ENCODE assay signal across 8 cellular contexts in the genomic region with DNA sequence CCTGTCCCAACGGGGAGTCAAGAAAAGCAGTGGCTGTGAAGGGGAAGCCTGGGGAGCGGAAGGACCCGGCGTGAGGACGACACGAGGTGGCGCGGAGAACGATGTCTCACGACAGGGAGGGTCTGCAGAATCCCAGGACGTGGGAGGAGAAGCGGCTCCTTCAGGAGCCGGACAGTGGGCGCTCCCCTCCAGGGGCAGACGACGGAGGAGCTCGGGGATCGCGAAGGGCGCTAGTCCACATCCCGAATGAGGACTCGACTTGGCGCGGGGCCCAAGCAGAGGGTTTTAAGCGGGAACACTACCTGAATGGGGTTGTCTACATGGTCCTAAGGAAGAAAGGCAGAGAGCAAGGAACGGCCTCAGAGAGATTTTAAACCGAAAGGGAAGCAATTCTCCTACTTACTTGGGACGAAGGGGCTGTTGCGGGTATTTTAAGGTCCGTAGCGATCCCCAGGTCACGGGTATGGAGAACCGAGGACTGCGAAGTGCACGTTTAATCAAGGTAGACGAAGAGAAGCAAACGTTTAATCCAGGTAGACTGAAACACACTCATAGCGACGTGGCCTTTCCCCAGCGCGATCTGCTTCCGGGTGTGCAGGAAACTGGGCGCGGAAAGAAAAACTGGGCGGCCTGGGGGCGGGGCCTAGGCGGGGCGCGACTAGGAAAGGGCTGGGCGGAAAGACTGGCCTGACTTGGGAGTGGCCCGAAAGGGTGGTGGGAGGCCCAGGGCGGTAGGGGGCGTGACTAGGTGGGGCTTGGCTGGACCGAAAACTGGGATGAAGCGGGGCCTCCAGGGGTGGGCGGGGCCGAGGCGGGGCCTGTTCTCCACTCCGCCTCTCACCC. TPM values are rescaled to one million over a fixed set of nuclear protein-coding genes. Genes with fewer than 3 reads are reported as not detected.
DNase-seq lines count a peak whose midpoint lies in the region; ATAC-seq and TF ChIP-seq lines count a peak whose summit lies in the region.

Gene ZNF841, minus strand, starts transcription at position 594 of the 843 bp plus-strand sequence. CDS start 10,964 bp downstream, outside the sequence.

- no peak within 1 kb of the TSS for H4K5ac ChIP-seq in mesendoderm (ENCODE audit: low read length)

- H3K27me3 ChIP-seq in A673 (replicated peaks; ENCODE audit: insufficient read depth, low read depth, low read length, poor library complexity) (no peaks in the 10 kb centered on the region), endocrine pancreas (ENCODE audit: control insufficient read depth, insufficient read depth, low read length) (no peaks in the 10 kb centered on the region), mesendoderm (ENCODE audit: insufficient read depth, low read length, poor library complexity) (no peaks in the 10 kb centered on the region)

- H4K8ac ChIP-seq in mesendoderm (ENCODE audit: low read depth, low read length) = no peak within 1 kb of the TSS

- WGBS in mesendoderm (ENCODE audit: extremely low coverage, insufficient coverage, low lambda C conversion rate) = no CpG with 5 or more reads among the region's 59 CpGs

- ATAC-seq in GM18909 (IDR thresholded peaks at IDR 0.05; ENCODE audit: poor library complexity, unreplicated experiment) (peak; percentile 93), HG03460 (IDR thresholded peaks at IDR 0.05; ENCODE audit: unreplicated experiment) (peak; percentile 92)

- peak within 1 kb of the TSS; percentile 94 for H3K18ac ChIP-seq in mesendoderm (ENCODE audit: low read length)

- H2BK15ac ChIP-seq in mesendoderm (replicated peaks; ENCODE audit: low read depth) = no peak within 1 kb of the TSS

- BruUV-seq in A673 (replicated peaks; lab: Mats Ljungman, UMichigan) = TSS peak; percentile 65

- H3K9ac ChIP-seq in endocrine pancreas (ENCODE audit: control insufficient read depth, insufficient read depth, low read length) (peak within 1 kb of the TSS; percentile 99), mesendoderm (ENCODE audit: low read length) (peak within 1 kb of the TSS; percentile 97)

- peak; percentile 96 for DNase-seq in A673 (ENCODE audit: low spot score)
- peak; percentile 84 for DNase-seq in NCI-H82 treated with DMSO at 0.1 percent for 48 hours (lab: John Stamatoyannopoulos, UW; ENCODE audit: unreplicated experiment)
- peak; percentile 50 for DNase-seq in activated CD8-positive, alpha-beta memory T cell treated with anti-CD3 and anti-CD28 coated beads, Interleukin-2, amount 50 U/mL, for 1 hour (ENCODE audit: extremely low read depth)
- peak; percentile 97 for DNase-seq in mesendoderm
- DNase-seq in stimulated activated CD8-positive, alpha-beta memory T cell treated with anti-CD3 and anti-CD28 coated beads, Interleukin-12 subunit alpha, Interleukin-12 subunit beta, amount 100 ng/mL, for 1 hour (ENCODE audit: low read depth) = peak; percentile 77

- H3K4me1 ChIP-seq in A673 (ENCODE audit: insufficient read depth, low read length, poor library complexity, severe bottlenecking) (no peaks in the 10 kb centered on the region), endocrine pancreas (ENCODE audit: control insufficient read depth, insufficient read depth, low read length) (no peaks in the 10 kb centered on the region), mesendoderm (ENCODE audit: control insufficient read depth, low read depth, low read length) (no peaks in the 10 kb centered on the region)

- peaks cover 41% of the 10 kb centered on the region for H3K9me3 ChIP-seq in A673 (ENCODE audit: low read depth, low read length, poor library complexity, severe bottlenecking)
- no peaks in the 10 kb centered on the region for H3K9me3 ChIP-seq in endocrine pancreas (ENCODE audit: control insufficient read depth, low read length)

- H3K79me2 ChIP-seq in mesendoderm (ENCODE audit: control insufficient read depth, insufficient read depth, low read length) = peaks cover 3% of the 10 kb centered on the region

- no peak within 1 kb of the TSS for H2BK5ac ChIP-seq in mesendoderm (ENCODE audit: low read length)

- H3K36me3 ChIP-seq in A673 (ENCODE audit: insufficient read depth, low read length, poor library complexity, severe bottlenecking) (peaks cover 9% of the 10 kb centered on the region), endocrine pancreas (ENCODE audit: control insufficient read depth, insufficient read depth, low read length) (peaks cover 5% of the 10 kb centered on the region), mesendoderm (ENCODE audit: control insufficient read depth, insufficient read depth, low read length) (peaks cover 1% of the 10 kb centered on the region)

- CTCF ChIA-PET in A673 (lab: Charles Lee) = no interaction called here

- H3K4me3 ChIP-seq in A673 (ENCODE audit: low read depth, low read length, poor library complexity, severe bottlenecking) (peak within 1 kb of the TSS; percentile 80), endocrine pancreas (ENCODE audit: control insufficient read depth, insufficient read depth, low read length) (peak within 1 kb of the TSS; percentile 87), mesendoderm (ENCODE audit: low read length) (peak within 1 kb of the TSS; percentile 100)

- H3K79me1 ChIP-seq in mesendoderm (ENCODE audit: low read length) = peaks cover 6% of the 10 kb centered on the region

- POLR2A ChIA-PET in A673 (lab: Charles Lee; ENCODE audit: low non-redundant PET) = no interaction called here

- H3K4me2 ChIP-seq in mesendoderm (ENCODE audit: low read length) = peak within 1 kb of the TSS; percentile 75

- H3K56ac ChIP-seq in mesendoderm (ENCODE audit: low read length) = peak within 1 kb of the TSS; percentile 97

- H3K27ac ChIP-seq in A673 (ENCODE audit: low read depth, low read length, poor library complexity, severe bottlenecking) (peak within 1 kb of the TSS; percentile 63), mesendoderm (ENCODE audit: low read depth, low read length) (peak within 1 kb of the TSS; percentile 51)

- no peak within 1 kb of the TSS for H2BK120ac ChIP-seq in mesendoderm (ENCODE audit: low read depth, low read length)

- no peak within 1 kb of the TSS for H3K4ac ChIP-seq in mesendoderm (ENCODE audit: low read depth, low read length)

- intact Hi-C loops in A673 (cut with micrococcal nuclease; ENCODE audit: unreplicated experiment) = no loop called here

- no peak within 1 kb of the TSS for H2AK5ac ChIP-seq in mesendoderm (ENCODE audit: low read length)

- peak within 1 kb of the TSS; percentile 45 for H3K23ac ChIP-seq in mesendoderm (ENCODE audit: low read length)

- no peak for TF ChIP-seq CTCF in A673 (conservative IDR thresholded peaks at IDR 0.05; ENCODE audit: low read depth, low read length)

RNA-seq across cellular contexts. Expression of gene ZNF841, which starts in this region (rescaled TPM):
- total RNA-seq in A673 (2021) = 15.7 and 16.7 TPM in 2 replicates
- 6.4 TPM for polyA plus RNA-seq in mesendoderm (2013, experiment 1 of 2)
- polyA plus RNA-seq in mesendoderm (2013, experiment 2 of 2) = 7.1 TPM

Comparison
In these comparisons a context has a peak if more than half of its experiments do, and no peak if none do; other contexts are left out.
1. Peak in every context shown above with its lines: DNase-seq, ATAC-seq, H3K4me3 ChIP-seq and H3K27ac ChIP-seq.